Comparison of ENCODE assay signal across 8 cellular contexts in genomic region chr17:77734371-77735050, GRCh38.
DNase-seq lines count a peak whose midpoint lies in the region; ATAC-seq and TF ChIP-seq lines count a peak whose summit lies in the region.

No MANE protein-coding gene starts in this region.

- H3K4me1 ChIP-seq in vagina: peaks cover 30% of the 10 kb centered on the region

- no peaks in the 10 kb centered on the region for H3K36me3 ChIP-seq in vagina

- DNase-seq in HK-2 (ENCODE audit: unreplicated experiment): peak; percentile 58
- DNase-seq in NCI-H526 treated with DMSO at 0.1 percent for 48 hours (lab: John Stamatoyannopoulos, UW): peak; percentile 53
- DNase-seq in dorsolateral prefrontal cortex: peak; percentile 66 to 93 (median 88)
- peak; percentile 93 for DNase-seq in medulla oblongata (ENCODE audit: extremely low spot score)
- DNase-seq in vagina (ENCODE audit: extremely low spot score in 2 of 2): peak; percentile 70 to 89
- no peak for DNase-seq in CD1c-positive myeloid dendritic cell (ENCODE audit: extremely low spot score)

- no peaks in the 10 kb centered on the region for H3K9me3 ChIP-seq in vagina

- H3K27me3 ChIP-seq in dorsolateral prefrontal cortex (peaks cover 0 to 14% (median 0%) of the 10 kb centered on the region in 45 donors), vagina (no peaks in the 10 kb centered on the region)

- peak overlapping the region in 46 of 59 donors; percentile 3 to 55 (median 30) for H3K4me3 ChIP-seq in dorsolateral prefrontal cortex
- peak overlapping the region; percentile 4 to 37 for H3K4me3 ChIP-seq in vagina

- ATAC-seq in GM19351 (IDR thresholded peaks at IDR 0.05; ENCODE audit: unreplicated experiment) (no peak), HG03469 (IDR thresholded peaks at IDR 0.05; ENCODE audit: unreplicated experiment) (no peak)

- peak overlapping the region; percentile 55 to 97 (median 86) for H3K27ac ChIP-seq in dorsolateral prefrontal cortex
- H3K27ac ChIP-seq in vagina: peak overlapping the region; percentile 89

- no peak for TF ChIP-seq POLR2A in vagina (IDR thresholded peaks at IDR 0.05)

- intact Hi-C loops in dorsolateral prefrontal cortex (cut with DNase I) (loop anchor here (5.0 to 10.0 kb wide), 3 partner anchors 192 to 220 kb away; partner anchors contain the start of gene TNRC6C (in 1 of the 2)), vagina (cut with DNase I) (no loop called here)

- TF ChIP-seq CTCF in dorsolateral prefrontal cortex (IDR thresholded peaks at IDR 0.05 in 54 of 56, conservative IDR thresholded peaks at IDR 0.05 in 2 of 56; ENCODE audit: low read depth in 1 of 56, partially characterized antibody in 56 of 56): peak in 47 of 56 donors; percentile 8 to 69 (median 41)
- no peak for TF ChIP-seq CTCF in vagina (IDR thresholded peaks at IDR 0.05)

Comparison
In these comparisons a context has a peak if more than half of its experiments do, and no peak if none do; other contexts are left out.
1. CTCF ChIP-seq: peak in dorsolateral prefrontal cortex (47 of 56); none in vagina (0 of 3).